Comparison of ENCODE assay signal across 22 cellular contexts in genomic region chr22:27556371-27556770, GRCh38.
A peak's percentile ranks its signal among the peaks of the same experiment; 100 is the strongest.
DNase-seq lines count a peak whose midpoint lies in the region; ATAC-seq, FAIRE-seq and TF ChIP-seq lines count a peak whose summit lies in the region.
"Had no signal": no experiment of that assay in that cellular context is flagged by ENCODE, and none has a peak within 500 bp of the region (broad histone marks: within the 10 kb centered on the region; RNA-seq: fewer than 3 reads in every experiment).

No MANE protein-coding gene starts in this region.

- H3K9me3 ChIP-seq in A549 (peaks cover 3% of the 10 kb centered on the region; the same call in 1 of the 3 replicates), astrocyte (ENCODE audit: insufficient read depth, low read depth, low read length) (no peaks in the 10 kb centered on the region)

- no peak overlapping the region for H3K18ac ChIP-seq in mesendoderm (ENCODE audit: low read length)

- no peak for TF ChIP-seq CTCF in A549 (IDR thresholded peaks at IDR 0.05)
- TF ChIP-seq CTCF in astrocyte (IDR thresholded peaks at IDR 0.05; ENCODE audit: insufficient read depth, low read depth, low read length), result no peak
- TF ChIP-seq CTCF in progenitor cell of endocrine pancreas (IDR thresholded peaks at IDR 0.05; ENCODE audit: unreplicated experiment), result no peak

- H3K4me2 ChIP-seq in A549 (no peak overlapping the region), astrocyte (ENCODE audit: low read length) (no peak overlapping the region), mesendoderm (ENCODE audit: low read length) (no peak overlapping the region)
- H3K4me2 ChIP-seq: BLaER1 treated with 17β-estradiol and CSF1 and Interleukin-3, amounts not matched to agents 10 nM and 100 nM; GM23338 had no signal

- ATAC-seq in A549 (no peak), GM21367 (IDR thresholded peaks at IDR 0.05; ENCODE audit: unreplicated experiment) (no peak), HG02938 (IDR thresholded peaks at IDR 0.05; ENCODE audit: unreplicated experiment) (no peak)
- peak; percentile 29 for ATAC-seq in stimulated activated memory B cell treated with anti-CD40 and anti-IgM and Interleukin-4, amounts not matched to agents 10 μg/mL and 1 μg/mL and 100 μg/mL, for 72 hours
- ATAC-seq: CD8-positive, alpha-beta T cell; GM23338; HCT116; K562 had no signal

- no peak overlapping the region for H2BK120ac ChIP-seq in mesendoderm (ENCODE audit: low read depth, low read length)

- no peak overlapping the region for H2BK5ac ChIP-seq in mesendoderm (ENCODE audit: low read length)

- H3K23ac ChIP-seq in mesendoderm (ENCODE audit: low read length), result no peak overlapping the region

- H3K4me3 Mint-ChIP-seq in astrocyte (ENCODE audit: unreplicated experiment) (no peak overlapping the region), progenitor cell of endocrine pancreas (ENCODE audit: low read depth) (no peak overlapping the region)
- no peak overlapping the region for H3K4me3 Mint-ChIP-seq in stimulated activated memory B cell treated with anti-CD40 and anti-IgM and Interleukin-4, amounts not matched to agents 10 μg/mL and 1 μg/mL and 100 μg/mL, for 72 hours
- H3K4me3 Mint-ChIP-seq: B cell; CD8-positive, alpha-beta T cell; GM23338; HFFc6 had no signal

- H4K5ac ChIP-seq in mesendoderm (ENCODE audit: low read length), result no peak overlapping the region

- no peak for DNase-seq in A549 (ENCODE audit: low read depth in 1 of 2, low spot score in 1 of 2)
- peak; percentile 26 for DNase-seq in astrocyte (ENCODE audit: low read depth)
- DNase-seq in mesendoderm, result no peak
- DNase-seq in progenitor cell of endocrine pancreas (ENCODE audit: low spot score, unreplicated experiment), result no peak
- DNase-seq: Calu3; CD8-positive, alpha-beta T cell; DMS79 treated with DMSO at 0.1 percent for 48 hours; EL; H7; HFFc6; IMR-90 had no signal

- H3K27ac ChIP-seq in A549 (peak overlapping the region; percentile 48 to 58; a peak in 2 of 6 replicates), astrocyte (ENCODE audit: low read depth, low read length) (no peak overlapping the region), mesendoderm (ENCODE audit: low read depth, low read length) (no peak overlapping the region)
- H3K27ac ChIP-seq: 22Rv1; BLaER1 treated with 17β-estradiol and CSF1 and Interleukin-3, amounts not matched to agents 10 nM and 100 nM had no signal

- peak overlapping the region; percentile 31 for H3K56ac ChIP-seq in mesendoderm (ENCODE audit: low read length)

- no peak for TF ChIP-seq RAD21 in A549 (conservative IDR thresholded peaks at IDR 0.05 in 1 of 2, IDR thresholded peaks at IDR 0.05 in 1 of 2)

- H3K27me3 Mint-ChIP-seq in astrocyte (ENCODE audit: low read depth, unreplicated experiment) (peaks cover 16% of the 10 kb centered on the region), progenitor cell of endocrine pancreas (peaks cover 32% of the 10 kb centered on the region)
- no peaks in the 10 kb centered on the region for H3K27me3 Mint-ChIP-seq in stimulated activated memory B cell treated with anti-CD40 and anti-IgM and Interleukin-4, amounts not matched to agents 10 μg/mL and 1 μg/mL and 100 μg/mL, for 72 hours

- H2BK15ac ChIP-seq in mesendoderm (replicated peaks; ENCODE audit: low read depth), result no peak overlapping the region

- H3K79me1 ChIP-seq in mesendoderm (ENCODE audit: low read length), result no peaks in the 10 kb centered on the region

- H4K8ac ChIP-seq in mesendoderm (ENCODE audit: low read depth, low read length), result no peak overlapping the region

- 92% methylated on average over 12 of the region's 12 CpGs for WGBS in A549 (ENCODE audit: missing lambda C conversion rate)
- WGBS in mesendoderm (ENCODE audit: extremely low coverage, insufficient coverage, low lambda C conversion rate), result no CpG with 5 or more reads among the region's 12 CpGs

- H3K4me1 ChIP-seq in A549 (peaks cover 13% of the 10 kb centered on the region; the same call in 2 of the 3 replicates), astrocyte (ENCODE audit: insufficient read depth, low read length) (peaks cover 5% of the 10 kb centered on the region), mesendoderm (ENCODE audit: control insufficient read depth, low read depth, low read length) (no peaks in the 10 kb centered on the region)

- H2AFZ ChIP-seq in astrocyte (ENCODE audit: low read depth, low read length), result no peak overlapping the region
- H2AFZ ChIP-seq: GM23338 had no signal

- no peak overlapping the region for H3K9ac ChIP-seq in astrocyte (ENCODE audit: low read length)
- H3K9ac ChIP-seq in mesendoderm (ENCODE audit: low read length), result no peak overlapping the region
- H3K9ac ChIP-seq: BLaER1 treated with 17β-estradiol and CSF1 and Interleukin-3, amounts not matched to agents 10 nM and 100 nM had no signal

- no peak for TF ChIP-seq POLR2A in A549 (IDR thresholded peaks at IDR 0.05; ENCODE audit: low read length)

- H3K79me2 ChIP-seq in astrocyte (ENCODE audit: insufficient read depth, low read length), result no peaks in the 10 kb centered on the region
- H3K79me2 ChIP-seq in mesendoderm (ENCODE audit: control insufficient read depth, insufficient read depth, low read length), result no peaks in the 10 kb centered on the region

- FAIRE-seq in A549 (lab: Jason Lieb, UNC) (no peak), astrocyte (lab: Jason Lieb, UNC) (no peak)
- FAIRE-seq: GM12891, HTR-8/SVneo, K562 had no signal

- peaks cover under 1% of the 10 kb centered on the region for H3K4me1 Mint-ChIP-seq in astrocyte (ENCODE audit: low read depth, unreplicated experiment)
- H3K4me1 Mint-ChIP-seq in stimulated activated memory B cell treated with anti-CD40 and anti-IgM and Interleukin-4, amounts not matched to agents 10 μg/mL and 1 μg/mL and 100 μg/mL, for 72 hours, result no peaks in the 10 kb centered on the region
- H3K4me1 Mint-ChIP-seq in progenitor cell of endocrine pancreas (ENCODE audit: low read depth), result peaks cover 8% of the 10 kb centered on the region
- H3K4me1 Mint-ChIP-seq: B cell had no signal

- no peak overlapping the region for H3K27ac Mint-ChIP-seq in astrocyte (ENCODE audit: unreplicated experiment)
- no peak overlapping the region for H3K27ac Mint-ChIP-seq in stimulated activated memory B cell treated with anti-CD40 and anti-IgM and Interleukin-4, amounts not matched to agents 10 μg/mL and 1 μg/mL and 100 μg/mL, for 72 hours
- no peak overlapping the region for H3K27ac Mint-ChIP-seq in progenitor cell of endocrine pancreas
- H3K27ac Mint-ChIP-seq: B cell; CD8-positive, alpha-beta T cell; GM23338; HFFc6 had no signal

- CTCF ChIA-PET in A549 (lab: Yijun Ruan, JAX), result no interaction called here

- H3K9me3 Mint-ChIP-seq in astrocyte (ENCODE audit: unreplicated experiment) (peaks cover 5% of the 10 kb centered on the region), progenitor cell of endocrine pancreas (ENCODE audit: low read depth) (no peaks in the 10 kb centered on the region)
- H3K9me3 Mint-ChIP-seq in stimulated activated memory B cell treated with anti-CD40 and anti-IgM and Interleukin-4, amounts not matched to agents 10 μg/mL and 1 μg/mL and 100 μg/mL, for 72 hours, result peaks cover 9% of the 10 kb centered on the region
- H3K9me3 Mint-ChIP-seq: GM23338, HFFc6 had no signal

- H2AK5ac ChIP-seq in mesendoderm (ENCODE audit: low read length), result no peak overlapping the region

- no peak overlapping the region for H3K4ac ChIP-seq in mesendoderm (ENCODE audit: low read depth, low read length)

- peaks cover 7% of the 10 kb centered on the region for H3K36me3 Mint-ChIP-seq in astrocyte (ENCODE audit: low read depth, unreplicated experiment)
- H3K36me3 Mint-ChIP-seq in stimulated activated memory B cell treated with anti-CD40 and anti-IgM and Interleukin-4, amounts not matched to agents 10 μg/mL and 1 μg/mL and 100 μg/mL, for 72 hours, result no peaks in the 10 kb centered on the region
- no peaks in the 10 kb centered on the region for H3K36me3 Mint-ChIP-seq in progenitor cell of endocrine pancreas (ENCODE audit: insufficient read depth)
- H3K36me3 Mint-ChIP-seq: CD8-positive, alpha-beta T cell had no signal

- POLR2A ChIA-PET in A549 (lab: Yijun Ruan, JAX), result no interaction called here

- H3K4me3 ChIP-seq in A549 (no peak overlapping the region), astrocyte (ENCODE audit: insufficient read depth, low read depth, low read length) (no peak overlapping the region), mesendoderm (ENCODE audit: low read length) (no peak overlapping the region)
- H3K4me3 ChIP-seq: BLaER1 treated with 17β-estradiol and CSF1 and Interleukin-3, amounts not matched to agents 10 nM and 100 nM; GM23338; K562 had no signal

- H4K20me1 ChIP-seq in astrocyte (ENCODE audit: insufficient read depth, low read length), result no peaks in the 10 kb centered on the region
- H4K20me1 ChIP-seq: BLaER1 treated with 17β-estradiol and CSF1 and Interleukin-3, amounts not matched to agents 10 nM and 100 nM had no signal

- H3K36me3 ChIP-seq in astrocyte (ENCODE audit: insufficient read depth, low read length), result no peaks in the 10 kb centered on the region
- no peaks in the 10 kb centered on the region for H3K36me3 ChIP-seq in mesendoderm (ENCODE audit: control insufficient read depth, insufficient read depth, low read length)
- H3K36me3 ChIP-seq: BLaER1 treated with 17β-estradiol and CSF1 and Interleukin-3, amounts not matched to agents 10 nM and 100 nM had no signal

- TF ChIP-seq EP300 in A549 (IDR thresholded peaks at IDR 0.05), result no peak

- H3K27me3 ChIP-seq in astrocyte (ENCODE audit: insufficient read depth, low read length) (no peaks in the 10 kb centered on the region), mesendoderm (ENCODE audit: insufficient read depth, low read length, poor library complexity) (no peaks in the 10 kb centered on the region)
- H3K27me3 ChIP-seq: BLaER1 treated with 17β-estradiol and CSF1 and Interleukin-3, amounts not matched to agents 10 nM and 100 nM had no signal

TF ChIP-seq in A549, 52 proteins besides CTCF, POLR2A, EP300 and RAD21 (continues in another document):
- no peak for TF ChIP-seq ZSCAN20 (CRISPR knock-in tag; IDR thresholded peaks at IDR 0.05)
- no peak for TF ChIP-seq ATOH8 (CRISPR knock-in tag; IDR thresholded peaks at IDR 0.05; ENCODE audit: low read depth)
- TF ChIP-seq MAX (IDR thresholded peaks at IDR 0.05), result no peak
- TF ChIP-seq MAFK (IDR thresholded peaks at IDR 0.05; ENCODE audit: partially characterized antibody), result no peak
- TF ChIP-seq MYC (IDR thresholded peaks at IDR 0.05; ENCODE audit: borderline replicate concordance, low read length), result no peak
- TF ChIP-seq HOXB5 (CRISPR knock-in tag; IDR thresholded peaks at IDR 0.05), result no peak
- no peak for TF ChIP-seq JUN (IDR thresholded peaks at IDR 0.05)
- no peak for TF ChIP-seq CEBPB (IDR thresholded peaks at IDR 0.05)
- no peak for TF ChIP-seq RCOR1 (IDR thresholded peaks at IDR 0.05; ENCODE audit: low read depth, low read length)

Comparison
In these comparisons a context has a peak if more than half of its experiments do, and no peak if none do; other contexts are left out.
1. H3K27ac ChIP-seq: peak in A549 (2 of 2); none in astrocyte (single experiment) and mesendoderm (single experiment).